ENCODE assay signal across 2 cellular contexts in the genomic region with DNA sequence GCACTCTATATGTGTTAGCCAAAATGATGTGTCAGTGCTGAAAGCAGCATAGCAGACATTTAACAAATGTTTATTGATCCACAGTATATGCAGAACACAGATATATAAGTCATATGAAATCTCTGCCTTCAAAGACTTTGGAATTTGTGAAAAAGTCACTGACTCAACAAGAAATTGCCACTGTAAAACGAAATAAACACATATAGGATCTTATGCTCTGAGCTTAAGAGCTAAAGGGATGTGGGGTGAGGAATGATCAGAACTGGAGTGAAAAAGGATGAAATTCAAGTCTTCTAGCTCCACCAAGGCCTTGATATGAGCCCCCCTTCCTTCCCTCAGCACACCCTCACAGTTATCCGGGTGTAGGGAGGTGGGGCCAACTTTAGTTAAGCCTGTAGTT.
TF ChIP-seq lines count a peak whose summit lies in the region.

No MANE protein-coding gene starts in this region.

TF ChIP-seq in K562, 482 proteins besides CTCF, POLR2A, EP300 and RAD21:
- TF ChIP-seq EWSR1 (IDR thresholded peaks at IDR 0.05; ENCODE audit: borderline replicate concordance, low read depth, partially characterized antibody) (no peak), CBX8 (IDR thresholded peaks at IDR 0.05; ENCODE audit: borderline replicate concordance, extremely low read depth, low read depth, low read length, poor library complexity, severe bottlenecking) (peak; percentile 91)
TF ChIP-seq in K562: peak in this region for 1.

TF ChIP-seq in endothelial cell of umbilical vein, 7 proteins besides CTCF, POLR2A, EP300 and RAD21:
- TF ChIP-seq MYC (IDR thresholded peaks at IDR 0.05; ENCODE audit: low read depth, low read length) (no peak), POLR2AphosphoS5 (IDR thresholded peaks at IDR 0.05; ENCODE audit: insufficient read depth, low read depth, low read length) (no peak), EZH2 (IDR thresholded peaks at IDR 0.05; ENCODE audit: borderline replicate concordance, low read depth, low read length, severe bottlenecking) (no peak), JUN (IDR thresholded peaks at IDR 0.05; ENCODE audit: borderline replicate concordance, insufficient read depth, insufficient read length, low read depth) (no peak), FOS (IDR thresholded peaks at IDR 0.05; ENCODE audit: borderline replicate concordance, insufficient read depth, low read length) (no peak), GATA2 (IDR thresholded peaks at IDR 0.05; ENCODE audit: insufficient read depth, insufficient read length, low read depth, low read length) (no peak)
- TF ChIP-seq, protein P1, sequence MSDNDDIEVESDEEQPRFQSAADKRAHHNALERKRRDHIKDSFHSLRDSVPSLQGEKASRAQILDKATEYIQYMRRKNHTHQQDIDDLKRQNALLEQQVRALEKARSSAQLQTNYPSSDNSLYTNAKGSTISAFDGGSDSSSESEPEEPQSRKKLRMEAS (IDR thresholded peaks at IDR 0.05; ENCODE audit: insufficient read depth, insufficient read length), result no peak
